ENCODE assay signal across 16 cellular contexts in genomic region chrX:41184312-41184711, GRCh38.
DNase-seq lines count a peak whose midpoint lies in the region; ATAC-seq and TF ChIP-seq lines count a peak whose summit lies in the region.
"Had no signal": no experiment of that assay in that cellular context is flagged by ENCODE, and none has a peak within 500 bp of the region (broad histone marks: within the 10 kb centered on the region; RNA-seq: fewer than 3 reads in every experiment).

No MANE protein-coding gene starts in this region.

- H3K4me1 ChIP-seq in thyroid gland = peaks cover 0 to 3% of the 10 kb centered on the region in 2 donors

- H3K27ac ChIP-seq in thyroid gland = no peak overlapping the region
- H3K27ac ChIP-seq: BLaER1 treated with 17β-estradiol and CSF1 and Interleukin-3, amounts not matched to agents 10 nM and 100 nM; esophagus muscularis mucosa; SK-N-MC had no signal

- intact Hi-C loops in thyroid gland (cut with DNase I) = no loop called here

- no peaks in the 10 kb centered on the region for H3K9me3 ChIP-seq in thyroid gland
- H3K9me3 ChIP-seq: BLaER1 treated with 17β-estradiol and CSF1 and Interleukin-3, amounts not matched to agents 10 nM and 100 nM; esophagus muscularis mucosa had no signal

- H3K27me3 ChIP-seq in thyroid gland = no peaks in the 10 kb centered on the region
- H3K27me3 ChIP-seq: BLaER1 treated with 17β-estradiol and CSF1 and Interleukin-3, amounts not matched to agents 10 nM and 100 nM; esophagus muscularis mucosa had no signal

- ATAC-seq in GM18858 (IDR thresholded peaks at IDR 0.05; ENCODE audit: unreplicated experiment) (peak; percentile 55), HG02623 (IDR thresholded peaks at IDR 0.05; ENCODE audit: unreplicated experiment) (peak; percentile 47)

- TF ChIP-seq POLR2A in thyroid gland (IDR thresholded peaks at IDR 0.05) = no peak

- no peak overlapping the region for H3K4me3 ChIP-seq in thyroid gland (replicated peaks in 1 of 3)
- H3K4me3 ChIP-seq: BLaER1 treated with 17β-estradiol and CSF1 and Interleukin-3, amounts not matched to agents 10 nM and 100 nM; esophagus muscularis mucosa; SK-N-MC had no signal

- DNase-seq in GM10248 (ENCODE audit: extremely low spot score) = peak; percentile 20
- peak; percentile 71 for DNase-seq in NOMO-1 treated with DMSO at 0.1 percent for 48 hours (lab: John Stamatoyannopoulos, UW; ENCODE audit: unreplicated experiment)
- DNase-seq in HuH-7.5 (ENCODE audit: low spot score) = no peak
- no peak for DNase-seq in GM19240 (ENCODE audit: insufficient read length, low spot score)
- no peak for DNase-seq in thyroid gland
- no peak for DNase-seq in DMS114 treated with DMSO at 0.1 percent for 48 hours (lab: John Stamatoyannopoulos, UW; ENCODE audit: unreplicated experiment)
- DNase-seq: activated CD4-positive, alpha-beta T cell treated with anti-CD3 and anti-CD28 coated beads for 4 hours; activated naive CD4-positive, alpha-beta T cell treated with anti-CD3 and anti-CD28 coated beads for 36 hours; mesendoderm; NCI-H1436; NCI-H69 had no signal

- peaks cover 0 to 13% of the 10 kb centered on the region in 2 donors for H3K36me3 ChIP-seq in thyroid gland

- WGBS in thyroid gland, 2 donors = 71 to 93% methylated on average over 3 of the region's 3 CpGs

- POLR2A ChIA-PET in GM10248 (lab: Yijun Ruan, JAX) = no interaction called here

- TF ChIP-seq CTCF in GM10248 (IDR thresholded peaks at IDR 0.05; ENCODE audit: control extremely low read depth, extremely low read depth, low read depth, missing control alignments) = no peak
- no peak for TF ChIP-seq CTCF in thyroid gland (IDR thresholded peaks at IDR 0.05)

- CTCF ChIA-PET in GM10248 (lab: Yijun Ruan, JAX) = no interaction called here

Comparison
In these comparisons a context has a peak if more than half of its experiments do, and no peak if none do; other contexts are left out.
1. DNase-seq: peak in GM10248 (single experiment) and NOMO-1 treated with DMSO at 0.1 percent for 48 hours (single experiment); none in HuH-7.5 (single experiment), GM19240 (single experiment), thyroid gland (0 of 2) and DMS114 treated with DMSO at 0.1 percent for 48 hours (single experiment).